In the genomic region with DNA sequence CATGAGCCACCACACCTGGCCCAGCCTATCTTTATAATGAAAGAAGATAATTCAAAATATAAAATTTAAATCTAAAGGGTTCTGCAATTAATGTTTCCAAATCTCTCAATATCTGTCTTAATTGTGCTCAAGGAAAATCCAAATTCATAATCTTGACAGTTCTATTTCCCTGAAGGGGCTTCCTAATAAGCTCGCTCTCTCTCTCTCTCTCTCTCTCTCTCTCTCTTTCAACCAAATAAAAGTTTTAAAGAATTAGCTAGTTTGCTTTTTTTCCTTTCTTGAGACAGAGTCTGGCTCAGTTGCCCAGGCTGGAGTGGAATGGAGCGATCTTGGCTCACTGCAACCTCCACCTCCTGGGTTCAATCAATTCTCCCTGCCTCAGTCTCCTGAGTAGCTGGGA, we compare ENCODE assay signal across 9 cellular contexts.
"Had no signal": no experiment of that assay in that cellular context is flagged by ENCODE, and none has a peak within 500 bp of the region (broad histone marks: within the 10 kb centered on the region; RNA-seq: fewer than 3 reads in every experiment).

No MANE protein-coding gene starts in this region.

- H3K27ac ChIP-seq: GM23248 had no signal

- H3K4me1 ChIP-seq: HAP-1 had no signal

- H3K9me3 ChIP-seq: HAP-1 had no signal

- H3K4me3 ChIP-seq: GM23248, GM23338, HAP-1 had no signal

- H3K4me3 Mint-ChIP-seq: GM23338, H9, HFFc6 had no signal

- ATAC-seq: GM23338, HCT116 had no signal

- H3K9me3 Mint-ChIP-seq: GM23338, H9, HFFc6 had no signal

- DNase-seq: GM23248, GOT3, H7, H9, HCEC 1CT, HFFc6 had no signal

- H3K27ac Mint-ChIP-seq: GM23338, H9, HFFc6 had no signal
